ENCODE assay signal across 1 cellular context in the genomic region with DNA sequence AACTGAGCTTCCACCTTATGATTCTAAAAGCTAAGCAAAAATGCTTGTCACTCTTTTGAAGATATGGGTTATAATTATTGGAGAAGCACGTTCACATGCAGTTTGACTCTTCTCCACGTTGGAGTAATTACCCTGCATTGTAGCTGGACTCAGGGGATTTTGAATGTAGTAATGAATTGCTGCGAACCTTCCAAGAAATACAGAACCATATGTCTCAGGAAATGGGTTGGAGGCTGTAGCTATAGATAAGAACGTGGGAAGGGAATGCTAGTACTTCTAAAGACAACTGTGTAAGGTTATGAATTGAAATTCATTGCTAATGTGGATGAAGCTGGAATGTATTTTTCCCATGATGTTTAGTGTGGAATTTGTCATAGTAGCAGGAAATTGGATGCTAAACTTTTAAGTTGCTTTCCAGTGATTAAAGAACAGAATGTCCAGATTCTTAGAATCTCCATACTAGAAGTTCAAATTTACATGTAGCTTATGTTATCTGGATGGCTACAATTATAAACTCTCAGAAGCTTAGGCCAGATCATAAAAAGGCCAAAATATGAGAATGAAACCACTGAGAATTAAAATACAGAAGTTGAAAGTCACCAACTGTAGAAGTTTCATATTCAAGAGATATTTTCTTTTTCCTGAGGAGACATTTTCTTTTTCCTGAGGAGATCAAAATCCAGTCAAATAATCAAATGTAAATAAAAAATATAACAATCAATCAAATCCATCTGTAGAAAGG.
TF ChIP-seq lines count a peak whose summit lies in the region.

No MANE protein-coding gene starts in this region.

TF ChIP-seq in GM12878, 131 proteins besides CTCF, POLR2A, EP300 and RAD21:
- no peak for TF ChIP-seq BHLHE40 (IDR thresholded peaks at IDR 0.05; ENCODE audit: borderline replicate concordance in 1 of 2, low read depth in 2 of 2, low read length in 1 of 2)
- TF ChIP-seq RBBP5 (conservative IDR thresholded peaks at IDR 0.05) = no peak
- TF ChIP-seq, protein P1, sequence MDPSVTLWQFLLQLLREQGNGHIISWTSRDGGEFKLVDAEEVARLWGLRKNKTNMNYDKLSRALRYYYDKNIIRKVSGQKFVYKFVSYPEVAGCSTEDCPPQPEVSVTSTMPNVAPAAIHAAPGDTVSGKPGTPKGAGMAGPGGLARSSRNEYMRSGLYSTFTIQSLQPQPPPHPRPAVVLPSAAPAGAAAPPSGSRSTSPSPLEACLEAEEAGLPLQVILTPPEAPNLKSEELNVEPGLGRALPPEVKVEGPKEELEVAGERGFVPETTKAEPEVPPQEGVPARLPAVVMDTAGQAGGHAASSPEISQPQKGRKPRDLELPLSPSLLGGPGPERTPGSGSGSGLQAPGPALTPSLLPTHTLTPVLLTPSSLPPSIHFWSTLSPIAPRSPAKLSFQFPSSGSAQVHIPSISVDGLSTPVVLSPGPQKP (IDR thresholded peaks at IDR 0.05; ENCODE audit: low read depth, low read length) = no peak
- no peak for TF ChIP-seq WRNIP1 (IDR thresholded peaks at IDR 0.05; ENCODE audit: borderline replicate concordance, low read depth, low read length)
- TF ChIP-seq, protein P2, sequence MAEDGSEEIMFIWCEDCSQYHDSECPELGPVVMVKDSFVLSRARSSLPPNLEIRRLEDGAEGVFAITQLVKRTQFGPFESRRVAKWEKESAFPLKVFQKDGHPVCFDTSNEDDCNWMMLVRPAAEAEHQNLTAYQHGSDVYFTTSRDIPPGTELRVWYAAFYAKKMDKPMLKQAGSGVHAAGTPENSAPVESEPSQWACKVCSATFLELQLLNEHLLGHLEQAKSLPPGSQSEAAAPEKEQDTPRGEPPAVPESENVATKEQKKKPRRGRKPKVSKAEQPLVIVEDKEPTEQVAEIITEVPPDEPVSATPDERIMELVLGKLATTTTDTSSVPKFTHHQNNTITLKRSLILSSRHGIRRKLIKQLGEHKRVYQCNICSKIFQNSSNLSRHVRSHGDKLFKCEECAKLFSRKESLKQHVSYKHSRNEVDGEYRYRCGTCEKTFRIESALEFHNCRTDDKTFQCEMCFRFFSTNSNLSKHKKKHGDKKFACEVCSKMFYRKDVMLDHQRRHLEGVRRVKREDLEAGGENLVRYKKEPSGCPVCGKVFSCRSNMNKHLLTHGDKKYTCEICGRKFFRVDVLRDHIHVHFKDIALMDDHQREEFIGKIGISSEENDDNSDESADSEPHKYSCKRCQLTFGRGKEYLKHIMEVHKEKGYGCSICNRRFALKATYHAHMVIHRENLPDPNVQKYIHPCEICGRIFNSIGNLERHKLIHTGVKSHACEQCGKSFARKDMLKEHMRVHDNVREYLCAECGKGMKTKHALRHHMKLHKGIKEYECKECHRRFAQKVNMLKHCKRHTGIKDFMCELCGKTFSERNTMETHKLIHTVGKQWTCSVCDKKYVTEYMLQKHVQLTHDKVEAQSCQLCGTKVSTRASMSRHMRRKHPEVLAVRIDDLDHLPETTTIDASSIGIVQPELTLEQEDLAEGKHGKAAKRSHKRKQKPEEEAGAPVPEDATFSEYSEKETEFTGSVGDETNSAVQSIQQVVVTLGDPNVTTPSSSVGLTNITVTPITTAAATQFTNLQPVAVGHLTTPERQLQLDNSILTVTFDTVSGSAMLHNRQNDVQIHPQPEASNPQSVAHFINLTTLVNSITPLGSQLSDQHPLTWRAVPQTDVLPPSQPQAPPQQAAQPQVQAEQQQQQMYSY (CRISPR knock-in tag; IDR thresholded peaks at IDR 0.05) = no peak
- TF ChIP-seq MTA3 (IDR thresholded peaks at IDR 0.05; ENCODE audit: borderline replicate concordance, low read length) = no peak
- TF ChIP-seq RCOR1 (conservative IDR thresholded peaks at IDR 0.05; ENCODE audit: low read depth, low read length) = no peak
- TF ChIP-seq, protein P3, sequence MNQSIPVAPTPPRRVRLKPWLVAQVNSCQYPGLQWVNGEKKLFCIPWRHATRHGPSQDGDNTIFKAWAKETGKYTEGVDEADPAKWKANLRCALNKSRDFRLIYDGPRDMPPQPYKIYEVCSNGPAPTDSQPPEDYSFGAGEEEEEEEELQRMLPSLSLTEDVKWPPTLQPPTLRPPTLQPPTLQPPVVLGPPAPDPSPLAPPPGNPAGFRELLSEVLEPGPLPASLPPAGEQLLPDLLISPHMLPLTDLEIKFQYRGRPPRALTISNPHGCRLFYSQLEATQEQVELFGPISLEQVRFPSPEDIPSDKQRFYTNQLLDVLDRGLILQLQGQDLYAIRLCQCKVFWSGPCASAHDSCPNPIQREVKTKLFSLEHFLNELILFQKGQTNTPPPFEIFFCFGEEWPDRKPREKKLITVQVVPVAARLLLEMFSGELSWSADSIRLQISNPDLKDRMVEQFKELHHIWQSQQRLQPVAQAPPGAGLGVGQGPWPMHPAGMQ (IDR thresholded peaks at IDR 0.05; ENCODE audit: borderline replicate concordance) = no peak
- TF ChIP-seq RAD51 (IDR thresholded peaks at IDR 0.05) = no peak
- TF ChIP-seq, protein P4, sequence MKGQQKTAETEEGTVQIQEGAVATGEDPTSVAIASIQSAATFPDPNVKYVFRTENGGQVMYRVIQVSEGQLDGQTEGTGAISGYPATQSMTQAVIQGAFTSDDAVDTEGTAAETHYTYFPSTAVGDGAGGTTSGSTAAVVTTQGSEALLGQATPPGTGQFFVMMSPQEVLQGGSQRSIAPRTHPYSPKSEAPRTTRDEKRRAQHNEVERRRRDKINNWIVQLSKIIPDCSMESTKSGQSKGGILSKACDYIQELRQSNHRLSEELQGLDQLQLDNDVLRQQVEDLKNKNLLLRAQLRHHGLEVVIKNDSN (IDR thresholded peaks at IDR 0.05; ENCODE audit: borderline replicate concordance, extremely low read length, insufficient read depth, low read depth, low read length) = no peak
- TF ChIP-seq YY1 (IDR thresholded peaks at IDR 0.05; ENCODE audit: low read depth, low read length) = no peak
- TF ChIP-seq, protein P5, sequence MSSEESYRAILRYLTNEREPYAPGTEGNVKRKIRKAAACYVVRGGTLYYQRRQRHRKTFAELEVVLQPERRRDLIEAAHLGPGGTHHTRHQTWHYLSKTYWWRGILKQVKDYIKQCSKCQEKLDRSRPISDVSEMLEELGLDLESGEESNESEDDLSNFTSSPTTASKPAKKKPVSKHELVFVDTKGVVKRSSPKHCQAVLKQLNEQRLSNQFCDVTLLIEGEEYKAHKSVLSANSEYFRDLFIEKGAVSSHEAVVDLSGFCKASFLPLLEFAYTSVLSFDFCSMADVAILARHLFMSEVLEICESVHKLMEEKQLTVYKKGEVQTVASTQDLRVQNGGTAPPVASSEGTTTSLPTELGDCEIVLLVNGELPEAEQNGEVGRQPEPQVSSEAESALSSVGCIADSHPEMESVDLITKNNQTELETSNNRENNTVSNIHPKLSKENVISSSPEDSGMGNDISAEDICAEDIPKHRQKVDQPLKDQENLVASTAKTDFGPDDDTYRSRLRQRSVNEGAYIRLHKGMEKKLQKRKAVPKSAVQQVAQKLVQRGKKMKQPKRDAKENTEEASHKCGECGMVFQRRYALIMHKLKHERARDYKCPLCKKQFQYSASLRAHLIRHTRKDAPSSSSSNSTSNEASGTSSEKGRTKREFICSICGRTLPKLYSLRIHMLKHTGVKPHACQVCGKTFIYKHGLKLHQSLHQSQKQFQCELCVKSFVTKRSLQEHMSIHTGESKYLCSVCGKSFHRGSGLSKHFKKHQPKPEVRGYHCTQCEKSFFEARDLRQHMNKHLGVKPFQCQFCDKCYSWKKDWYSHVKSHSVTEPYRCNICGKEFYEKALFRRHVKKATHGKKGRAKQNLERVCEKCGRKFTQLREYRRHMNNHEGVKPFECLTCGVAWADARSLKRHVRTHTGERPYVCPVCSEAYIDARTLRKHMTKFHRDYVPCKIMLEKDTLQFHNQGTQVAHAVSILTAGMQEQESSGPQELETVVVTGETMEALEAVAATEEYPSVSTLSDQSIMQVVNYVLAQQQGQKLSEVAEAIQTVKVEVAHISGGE (CRISPR knock-in tag; IDR thresholded peaks at IDR 0.05) = no peak
- TF ChIP-seq TAF1 (IDR thresholded peaks at IDR 0.05; ENCODE audit: borderline replicate concordance, low read depth, low read length) = no peak
- TF ChIP-seq FOXK2 (IDR thresholded peaks at IDR 0.05) = no peak
- TF ChIP-seq ZNF217 (IDR thresholded peaks at IDR 0.05) = no peak
- no peak for TF ChIP-seq NR2C2 (IDR thresholded peaks at IDR 0.05; ENCODE audit: borderline replicate concordance, control insufficient read depth, insufficient read length, low read depth)
- TF ChIP-seq, protein P6, sequence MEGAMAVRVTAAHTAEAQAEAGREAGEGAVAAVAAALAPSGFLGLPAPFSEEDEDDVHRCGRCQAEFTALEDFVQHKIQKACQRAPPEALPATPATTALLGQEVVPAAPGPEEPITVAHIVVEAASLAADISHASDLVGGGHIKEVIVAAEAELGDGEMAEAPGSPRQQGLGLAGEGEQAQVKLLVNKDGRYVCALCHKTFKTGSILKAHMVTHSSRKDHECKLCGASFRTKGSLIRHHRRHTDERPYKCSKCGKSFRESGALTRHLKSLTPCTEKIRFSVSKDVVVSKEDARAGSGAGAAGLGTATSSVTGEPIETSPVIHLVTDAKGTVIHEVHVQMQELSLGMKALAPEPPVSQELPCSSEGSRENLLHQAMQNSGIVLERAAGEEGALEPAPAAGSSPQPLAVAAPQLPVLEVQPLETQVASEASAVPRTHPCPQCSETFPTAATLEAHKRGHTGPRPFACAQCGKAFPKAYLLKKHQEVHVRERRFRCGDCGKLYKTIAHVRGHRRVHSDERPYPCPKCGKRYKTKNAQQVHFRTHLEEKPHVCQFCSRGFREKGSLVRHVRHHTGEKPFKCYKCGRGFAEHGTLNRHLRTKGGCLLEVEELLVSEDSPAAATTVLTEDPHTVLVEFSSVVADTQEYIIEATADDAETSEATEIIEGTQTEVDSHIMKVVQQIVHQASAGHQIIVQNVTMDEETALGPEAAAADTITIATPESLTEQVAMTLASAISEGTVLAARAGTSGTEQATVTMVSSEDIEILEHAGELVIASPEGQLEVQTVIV (IDR thresholded peaks at IDR 0.05; ENCODE audit: borderline replicate concordance, partially characterized antibody) = no peak
